Comparison of ENCODE assay signal across 8 cellular contexts in the genomic region with DNA sequence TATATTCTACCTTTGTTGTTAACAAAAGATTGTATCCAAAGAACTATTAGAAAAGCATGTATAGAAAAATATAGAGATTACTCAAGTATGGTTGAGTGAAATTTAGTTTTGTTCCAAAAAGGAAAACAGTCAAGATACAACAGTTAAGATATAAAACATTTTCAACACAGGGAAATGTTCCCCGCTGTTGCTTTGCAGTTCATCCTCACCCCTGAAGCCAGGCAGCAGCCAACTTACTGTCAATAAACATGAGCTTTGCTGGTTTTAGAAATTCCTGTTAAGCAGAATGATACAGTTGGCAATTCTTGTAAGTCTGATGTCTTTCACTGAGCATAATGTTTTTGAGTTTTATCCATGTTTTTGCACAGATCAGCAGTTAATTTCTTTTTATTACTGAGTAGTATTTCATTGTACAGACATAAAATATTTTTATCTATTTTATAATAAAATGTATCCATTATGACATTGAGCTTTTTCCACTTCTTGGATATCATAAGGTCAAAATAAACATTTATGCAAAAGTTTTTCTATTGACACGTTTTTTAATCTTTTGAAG. TPM values are rescaled to one million over a fixed set of nuclear protein-coding genes. Genes with fewer than 3 reads are reported as not detected.
A peak's percentile ranks its signal among the peaks of the same experiment; 100 is the strongest.
DNase-seq lines count a peak whose midpoint lies in the region; ATAC-seq and TF ChIP-seq lines count a peak whose summit lies in the region.

No MANE protein-coding gene starts in this region.

- CTCF ChIA-PET in MCF 10A (lab: Yijun Ruan, JAX): interaction anchor here (2.9 kb wide), 1 partner anchor 55 kb away, joined by 8 read pairs; no protein-coding TSS in a partner anchor

- peaks cover 29% of the 10 kb centered on the region for H3K4me1 Mint-ChIP-seq in stimulated activated naive CD8-positive, alpha-beta T cell treated with anti-CD3 and anti-CD28 coated beads, Interleukin-15, Interleukin-2, amounts not matched to agents 100 ng/mL and 50 ng/mL, for 24 hours (ENCODE audit: low read depth)
- peaks cover 45% of the 10 kb centered on the region for H3K4me1 Mint-ChIP-seq in MCF 10A (ENCODE audit: insufficient read depth, unreplicated experiment)

- H3K79me1 ChIP-seq in mesenchymal stem cell (replicated peaks; ENCODE audit: low read length, poor library complexity, severe bottlenecking): no peaks in the 10 kb centered on the region

- no peak overlapping the region for H3K27ac ChIP-seq in mesenchymal stem cell (ENCODE audit: low read length, poor library complexity, severe bottlenecking)

- no peaks in the 10 kb centered on the region for H3K4me1 ChIP-seq in mesenchymal stem cell (ENCODE audit: control insufficient read depth, insufficient read depth, low read depth, low read length)

- H3K9ac ChIP-seq in mesenchymal stem cell (ENCODE audit: low read length): peak overlapping the region; percentile 95

- H2BK15ac ChIP-seq in mesenchymal stem cell (ENCODE audit: low read depth, poor library complexity, severe bottlenecking): no peak overlapping the region

- H4K8ac ChIP-seq in mesenchymal stem cell (ENCODE audit: low read length): peak overlapping the region; percentile 60

- no peak overlapping the region for H3K4ac ChIP-seq in mesenchymal stem cell (ENCODE audit: low read depth in 1 of 2, low read length in 2 of 2)

- no peak for ATAC-seq in stimulated activated naive CD8-positive, alpha-beta T cell treated with anti-CD3 and anti-CD28 coated beads, Interleukin-15, Interleukin-2, amounts not matched to agents 100 U/mL and 50 U/mL, for 24 hours

- no peak for DNase-seq in stimulated activated naive CD8-positive, alpha-beta T cell treated with anti-CD3 and anti-CD28 coated beads, Interleukin-15, Interleukin-2, amounts not matched to agents 100 U/mL and 50 U/mL, for 24 hours
- DNase-seq in MCF 10A (ENCODE audit: unreplicated experiment) (peak; percentile 11), mesenchymal stem cell (peak; percentile 20), activated gamma-delta T cell treated with Interleukin-2 at 50 U/mL for 16 hours (no peak), RKO (ENCODE audit: low spot score) (no peak), DMS114 treated with DMSO at 0.1 percent for 48 hours (lab: John Stamatoyannopoulos, UW; ENCODE audit: unreplicated experiment) (no peak)
- no peak for DNase-seq in NK-92 treated with Interleukin-12 subunit alpha and Interleukin-12 subunit beta, amount 100 ng/mL, for 24 hours (lab: John Stamatoyannopoulos, UW)

- H3K18ac ChIP-seq in mesenchymal stem cell (ENCODE audit: low read depth in 1 of 2, low read length in 2 of 2): no peak overlapping the region

- H3K9me3 ChIP-seq in mesenchymal stem cell (ENCODE audit: control insufficient read depth, low read length): no peaks in the 10 kb centered on the region

- POLR2A ChIA-PET in MCF 10A (lab: Yijun Ruan, JAX): interaction anchor here (0.6 to 4.4 kb wide), 5 partner anchors 8 to 267 kb away, joined by 3 to 46 read pairs (median 4); no protein-coding TSS in a partner anchor

- no peak overlapping the region for H2BK12ac ChIP-seq in mesenchymal stem cell (ENCODE audit: low read length in 2 of 2)

- H3K36me3 Mint-ChIP-seq in stimulated activated naive CD8-positive, alpha-beta T cell treated with anti-CD3 and anti-CD28 coated beads, Interleukin-15, Interleukin-2, amounts not matched to agents 100 ng/mL and 50 ng/mL, for 24 hours (ENCODE audit: low read depth): no peaks in the 10 kb centered on the region
- peaks cover 6% of the 10 kb centered on the region for H3K36me3 Mint-ChIP-seq in MCF 10A (ENCODE audit: insufficient read depth, unreplicated experiment)

- H3K27ac Mint-ChIP-seq in stimulated activated naive CD8-positive, alpha-beta T cell treated with anti-CD3 and anti-CD28 coated beads, Interleukin-15, Interleukin-2, amounts not matched to agents 100 ng/mL and 50 ng/mL, for 24 hours: peak overlapping the region; percentile 96
- peak overlapping the region; percentile 100 for H3K27ac Mint-ChIP-seq in MCF 10A (ENCODE audit: low read depth, unreplicated experiment)

- no peak overlapping the region for H2BK120ac ChIP-seq in mesenchymal stem cell (ENCODE audit: low read depth, low read length)

- no peak overlapping the region for H2AFZ ChIP-seq in mesenchymal stem cell (ENCODE audit: low read depth, low read length)

- H2AK5ac ChIP-seq in mesenchymal stem cell (ENCODE audit: low read length, severe bottlenecking): no peak overlapping the region

- no peak overlapping the region for H3K4me2 ChIP-seq in mesenchymal stem cell (ENCODE audit: low read length, poor library complexity, severe bottlenecking)

- H2BK5ac ChIP-seq in mesenchymal stem cell (ENCODE audit: low read depth, low read length, poor library complexity, severe bottlenecking): no peak overlapping the region

- H3K27me3 Mint-ChIP-seq in stimulated activated naive CD8-positive, alpha-beta T cell treated with anti-CD3 and anti-CD28 coated beads, Interleukin-15, Interleukin-2, amounts not matched to agents 100 ng/mL and 50 ng/mL, for 24 hours: no peaks in the 10 kb centered on the region
- H3K27me3 Mint-ChIP-seq in MCF 10A (ENCODE audit: insufficient read depth, unreplicated experiment): no peaks in the 10 kb centered on the region

- no peak overlapping the region for H4K91ac ChIP-seq in mesenchymal stem cell (ENCODE audit: low read length)

- no TSS peak for BruUV-seq in MCF 10A (replicated peaks; lab: Mats Ljungman, UMichigan)

- H3K4me3 ChIP-seq in mesenchymal stem cell (ENCODE audit: insufficient read depth in 1 of 2, low read depth in 1 of 2, low read length in 2 of 2): peak overlapping the region in 1 of 2 experiments; percentile 85

- H3K9me3 Mint-ChIP-seq in stimulated activated naive CD8-positive, alpha-beta T cell treated with anti-CD3 and anti-CD28 coated beads, Interleukin-15, Interleukin-2, amounts not matched to agents 100 ng/mL and 50 ng/mL, for 24 hours: no peaks in the 10 kb centered on the region
- no peaks in the 10 kb centered on the region for H3K9me3 Mint-ChIP-seq in MCF 10A (ENCODE audit: unreplicated experiment)

- no peak overlapping the region for H3K23ac ChIP-seq in mesenchymal stem cell (ENCODE audit: low read length in 2 of 2)

- WGBS in mesenchymal stem cell: no CpG with 5 or more reads among the region's 2 CpGs

- H3K36me3 ChIP-seq in mesenchymal stem cell (ENCODE audit: control insufficient read depth in 1 of 2, insufficient read depth in 2 of 2, low read depth in 1 of 2, low read length in 2 of 2): no peaks in the 10 kb centered on the region

- intact Hi-C loops in MCF 10A (cut with micrococcal nuclease): no loop called here

- peak overlapping the region; percentile 89 for H3K4me3 Mint-ChIP-seq in stimulated activated naive CD8-positive, alpha-beta T cell treated with anti-CD3 and anti-CD28 coated beads, Interleukin-15, Interleukin-2, amounts not matched to agents 100 ng/mL and 50 ng/mL, for 24 hours
- H3K4me3 Mint-ChIP-seq in MCF 10A (ENCODE audit: unreplicated experiment): peak overlapping the region; percentile 90

- no peaks in the 10 kb centered on the region for H3K27me3 ChIP-seq in mesenchymal stem cell (ENCODE audit: control insufficient read depth in 1 of 2, insufficient read depth in 1 of 2, low read length in 2 of 2)

- H3K14ac ChIP-seq in mesenchymal stem cell (ENCODE audit: low read length in 2 of 2): no peak overlapping the region

- no peak for TF ChIP-seq CTCF in MCF 10A (IDR thresholded peaks at IDR 0.05; ENCODE audit: unreplicated experiment)

RNA-seq across cellular contexts. Expression of gene CLEC2B, which starts 1.2 kb away (rescaled TPM):
- 1.8 and 2.2 TPM in 2 replicates for total RNA-seq in MCF 10A (2022)
- 89.1 TPM for polyA plus RNA-seq in mesenchymal stem cell (2013, experiment 1 of 2)
- polyA plus RNA-seq in mesenchymal stem cell (2013, experiment 2 of 2): 94.1 TPM

RNA-seq across cellular contexts. Expression of gene KLRF2, which starts 10.9 kb away (rescaled TPM):
- total RNA-seq in MCF 10A (2022): not detected in 2 replicates
- polyA plus RNA-seq in mesenchymal stem cell (2013, experiment 1 of 2): not detected
- not detected for polyA plus RNA-seq in mesenchymal stem cell (2013, experiment 2 of 2)

RNA-seq across cellular contexts. Expression of gene KLRF1, which starts 43.1 kb away (rescaled TPM):
- not detected in 2 replicates for total RNA-seq in MCF 10A (2022)
- not detected for polyA plus RNA-seq in mesenchymal stem cell (2013, experiment 1 of 2)
- polyA plus RNA-seq in mesenchymal stem cell (2013, experiment 2 of 2): 0.10 TPM

Comparison
In these comparisons a context has a peak if more than half of its experiments do, and no peak if none do; other contexts are left out.
1. DNase-seq: peak in MCF 10A (single experiment) and mesenchymal stem cell (single experiment); none in stimulated activated naive CD8-positive, alpha-beta T cell treated with anti-CD3 and anti-CD28 coated beads, Interleukin-15, Interleukin-2, amounts not matched to agents 100 U/mL and 50 U/mL, for 24 hours (single experiment), NK-92 treated with Interleukin-12 subunit alpha and Interleukin-12 subunit beta, amount 100 ng/mL, for 24 hours (single experiment), activated gamma-delta T cell treated with Interleukin-2 at 50 U/mL for 16 hours (single experiment), RKO (single experiment) and DMS114 treated with DMSO at 0.1 percent for 48 hours (single experiment).